Comparison of ENCODE assay signal across 1 cellular context in genomic region chr15:45228931-45229330, GRCh38.
A peak's percentile ranks its signal among the peaks of the same experiment; 100 is the strongest.
TF ChIP-seq lines count a peak whose summit lies in the region.

No MANE protein-coding gene starts in this region.

TF ChIP-seq in HepG2, 621 proteins besides CTCF, POLR2A, EP300 and RAD21:
- TF ChIP-seq MAFK (conservative IDR thresholded peaks at IDR 0.05 in 1 of 2, IDR thresholded peaks at IDR 0.05 in 1 of 2; ENCODE audit: low read length in 2 of 2) (peak; percentile 63 to 73; a peak in 3 of 4 replicates), SRY (CRISPR knock-in tag; IDR thresholded peaks at IDR 0.05) (no peak), MAFF (IDR thresholded peaks at IDR 0.05; ENCODE audit: low read depth, low read length) (peak; percentile 36; the same call in 1 of the 2 replicates)
TF ChIP-seq in HepG2: peak in this region for 2.
